13 cellular contexts compared by ENCODE assay signal in genomic region chr10:33137356-33138007, GRCh38.
DNase-seq lines count a peak whose midpoint lies in the region; ATAC-seq and TF ChIP-seq lines count a peak whose summit lies in the region.
"Had no signal": no experiment of that assay in that cellular context is flagged by ENCODE, and none has a peak within 500 bp of the region (broad histone marks: within the 10 kb centered on the region; RNA-seq: fewer than 3 reads in every experiment).

No MANE protein-coding gene starts in this region.

- no peaks in the 10 kb centered on the region for H3K36me3 ChIP-seq in IMR-90 (ENCODE audit: control insufficient read depth, insufficient read depth, low read length)
- H3K36me3 ChIP-seq: neutrophil, tibial nerve had no signal

- H3K9me3 ChIP-seq in IMR-90 (ENCODE audit: control insufficient read depth, insufficient read depth, low read length): no peaks in the 10 kb centered on the region
- H3K9me3 ChIP-seq: neutrophil, tibial nerve had no signal

- H3K27ac ChIP-seq in IMR-90 (ENCODE audit: insufficient read depth, low read length): peak overlapping the region; percentile 58
- H3K27ac ChIP-seq: neutrophil, tibial nerve had no signal

- POLR2A ChIA-PET in activated CD4-positive, alpha-beta T cell treated with anti-CD3 and anti-CD28 coated beads for 36 hours (lab: Charles Lee): interaction anchor here (0.5 to 1.0 kb wide), 3 partner anchors 17 to 841 kb away, joined by 3 to 6 read pairs (median 4); no protein-coding TSS in a partner anchor
- POLR2A ChIA-PET in IMR-90 (lab: Charles Lee; ENCODE audit: unreplicated experiment): no interaction called here

- dilution Hi-C loops in IMR-90 (cut with HindIII; ENCODE audit: low sequenced_read_pairs, unreplicated experiment): no loop called here

- peaks cover 14% of the 10 kb centered on the region for H3K9me1 ChIP-seq in IMR-90 (ENCODE audit: insufficient read depth, low read length)

- H3K27me3 Mint-ChIP-seq in activated CD4-positive, alpha-beta T cell treated with anti-CD3 and anti-CD28 coated beads for 36 hours: peaks cover 2% of the 10 kb centered on the region
- H3K27me3 Mint-ChIP-seq in activated naive CD8-positive, alpha-beta T cell: no peaks in the 10 kb centered on the region
- H3K27me3 Mint-ChIP-seq in natural killer cell treated with Interleukin-12 subunit alpha and Interleukin-12 subunit beta and Interleukin-15 and Interleukin-18, amount 100 ng/mL, for 72 hours: no peaks in the 10 kb centered on the region

- H4K8ac ChIP-seq in IMR-90 (ENCODE audit: low read depth in 2 of 2, low read length in 2 of 2): peak overlapping the region in 1 of 2 experiments; percentile 69; a peak in 2 of 4 replicates

- H3K4ac ChIP-seq in IMR-90 (ENCODE audit: low read depth, low read length): peak overlapping the region; percentile 70

- peak overlapping the region; percentile 68 for H2AK5ac ChIP-seq in IMR-90 (ENCODE audit: low read depth, low read length)

- no peaks in the 10 kb centered on the region for H3K9me3 Mint-ChIP-seq in activated CD4-positive, alpha-beta T cell treated with anti-CD3 and anti-CD28 coated beads for 36 hours (ENCODE audit: low read depth)
- no peaks in the 10 kb centered on the region for H3K9me3 Mint-ChIP-seq in activated naive CD8-positive, alpha-beta T cell (ENCODE audit: low read depth)
- H3K9me3 Mint-ChIP-seq in natural killer cell treated with Interleukin-12 subunit alpha and Interleukin-12 subunit beta and Interleukin-15 and Interleukin-18, amount 100 ng/mL, for 72 hours: no peaks in the 10 kb centered on the region

- no peak for DNase-seq in activated CD4-positive, alpha-beta T cell treated with anti-CD3 and anti-CD28 coated beads for 36 hours
- no peak for DNase-seq in activated CD4-positive, alpha-beta T cell treated with anti-CD3 and anti-CD28 coated beads for 4 hours
- DNase-seq in IMR-90 (no peak), germinal center (ENCODE audit: low spot score) (no peak), NOMO-1 (lab: John Stamatoyannopoulos, UW; ENCODE audit: unreplicated experiment in 2 of 2) (no peak)
- DNase-seq in natural killer cell treated with Interleukin-12 subunit alpha and Interleukin-12 subunit beta and Interleukin-15 and Interleukin-18, amount 100 ng/mL, for 72 hours (ENCODE audit: low spot score): no peak
- DNase-seq: hippocampal formation, NCI-H1436, NCI-H446 treated with DMSO at 0.1 percent for 48 hours had no signal

- H3K27me3 ChIP-seq in IMR-90 (ENCODE audit: control insufficient read depth, insufficient read depth, low read length): no peaks in the 10 kb centered on the region
- H3K27me3 ChIP-seq: neutrophil, tibial nerve had no signal

- intact Hi-C loops in activated CD4-positive, alpha-beta T cell treated with anti-CD3 and anti-CD28 coated beads for 36 hours (cut with DNase I, micrococcal nuclease): loop anchor here (2.0 to 10.0 kb wide), 9 partner anchors 115 to 1215 kb away; partner anchors contain the start of genes CCDC7 (in 2 of the 2) and ARHGAP12 (in 1 of the 2)
- intact Hi-C loops in IMR-90 (cut with micrococcal nuclease): no loop called here

- CTCF ChIA-PET in activated CD4-positive, alpha-beta T cell treated with anti-CD3 and anti-CD28 coated beads for 36 hours (lab: Charles Lee): interaction anchor here (0.8 to 1.9 kb wide), 5 partner anchors 16 to 129 kb away, joined by 3 to 5 read pairs (median 4); no protein-coding TSS in a partner anchor
- CTCF ChIA-PET in IMR-90 (lab: Yijun Ruan, JAX): no interaction called here

- no peak for TF ChIP-seq POLR2A in IMR-90 (IDR thresholded peaks at IDR 0.05; ENCODE audit: low read depth, low read length)

- H3K4me2 ChIP-seq in IMR-90 (ENCODE audit: low read depth, low read length): no peak overlapping the region

- TF ChIP-seq CTCF in IMR-90 (conservative IDR thresholded peaks at IDR 0.05; ENCODE audit: low read depth, low read length): no peak

- no peaks in the 10 kb centered on the region for H3K36me3 Mint-ChIP-seq in activated CD4-positive, alpha-beta T cell treated with anti-CD3 and anti-CD28 coated beads for 36 hours (ENCODE audit: low read depth)
- no peaks in the 10 kb centered on the region for H3K36me3 Mint-ChIP-seq in activated naive CD8-positive, alpha-beta T cell
- H3K36me3 Mint-ChIP-seq in natural killer cell treated with Interleukin-12 subunit alpha and Interleukin-12 subunit beta and Interleukin-15 and Interleukin-18, amount 100 ng/mL, for 72 hours: no peaks in the 10 kb centered on the region

- 89% methylated on average over 4 of the region's 12 CpGs; no CpG with 5 or more reads in 1 of the 2 experiments for WGBS in IMR-90 (ENCODE audit: extremely low coverage in 2 of 2, insufficient read length in 1 of 2), 2 experiments

- peak overlapping the region; percentile 60 for H2AK9ac ChIP-seq in IMR-90 (replicated peaks; ENCODE audit: low read depth, low read length, poor library complexity)

- TF ChIP-seq RAD21 in IMR-90 (IDR thresholded peaks at IDR 0.05; ENCODE audit: low read length): no peak

- peak overlapping the region; percentile 49 for H3K14ac ChIP-seq in IMR-90 (replicated peaks; ENCODE audit: low read depth, low read length)

- no peak overlapping the region for H3K23ac ChIP-seq in IMR-90 (ENCODE audit: low read depth, low read length)

- peaks cover 92% of the 10 kb centered on the region for H3K4me1 Mint-ChIP-seq in activated CD4-positive, alpha-beta T cell treated with anti-CD3 and anti-CD28 coated beads for 36 hours
- H3K4me1 Mint-ChIP-seq in activated naive CD8-positive, alpha-beta T cell (ENCODE audit: low read depth): peaks cover 89% of the 10 kb centered on the region
- H3K4me1 Mint-ChIP-seq in natural killer cell treated with Interleukin-12 subunit alpha and Interleukin-12 subunit beta and Interleukin-15 and Interleukin-18, amount 100 ng/mL, for 72 hours (ENCODE audit: low read depth in 2 of 2): peaks cover 42 to 49% of the 10 kb centered on the region in 2 donors

- H3K79me1 ChIP-seq in IMR-90 (ENCODE audit: low read depth in 1 of 2, low read length in 2 of 2): no peaks in the 10 kb centered on the region

- ATAC-seq in activated CD4-positive, alpha-beta T cell treated with anti-CD3 and anti-CD28 coated beads for 36 hours: no peak
- no peak for ATAC-seq in IMR-90 (ENCODE audit: low read depth)
- no peak for ATAC-seq in natural killer cell treated with Interleukin-12 subunit alpha and Interleukin-12 subunit beta and Interleukin-15 and Interleukin-18, amount 100 ng/mL, for 72 hours
- ATAC-seq in GM18498 (IDR thresholded peaks at IDR 0.05; ENCODE audit: unreplicated experiment): no peak

- peak overlapping the region; percentile 2 for H2AFZ ChIP-seq in IMR-90 (replicated peaks; ENCODE audit: low read length, poor library complexity)

- in situ Hi-C loops in IMR-90 (cut with MboI; ENCODE audit: low sequenced_read_pairs): no loop called here

- peak overlapping the region; percentile 41 for H4K91ac ChIP-seq in IMR-90 (ENCODE audit: insufficient read depth, low read depth, low read length)

- peak overlapping the region; percentile 70 for H2BK5ac ChIP-seq in IMR-90 (ENCODE audit: low read depth, low read length, poor library complexity, severe bottlenecking)

- H3K18ac ChIP-seq in IMR-90 (ENCODE audit: low read depth, low read length): peak overlapping the region; percentile 57

- H2BK120ac ChIP-seq in IMR-90 (ENCODE audit: low read depth, low read length): peak overlapping the region; percentile 73

- H4K5ac ChIP-seq in IMR-90 (ENCODE audit: low read depth, low read length): no peak overlapping the region; the same call in 1 of the 2 replicates

- no peak overlapping the region for H3K4me3 ChIP-seq in IMR-90 (ENCODE audit: insufficient read depth, low read depth, low read length)
- H3K4me3 ChIP-seq: tibial nerve had no signal

- peak overlapping the region; percentile 71 for H3K27ac Mint-ChIP-seq in activated CD4-positive, alpha-beta T cell treated with anti-CD3 and anti-CD28 coated beads for 36 hours
- H3K27ac Mint-ChIP-seq in activated naive CD8-positive, alpha-beta T cell: peak overlapping the region; percentile 94
- peak overlapping the region; percentile 23 to 24 for H3K27ac Mint-ChIP-seq in natural killer cell treated with Interleukin-12 subunit alpha and Interleukin-12 subunit beta and Interleukin-15 and Interleukin-18, amount 100 ng/mL, for 72 hours

- no TSS peak for BruUV-seq in IMR-90 (replicated peaks; lab: Mats Ljungman, UMichigan)

- no peak overlapping the region for H3K4me3 Mint-ChIP-seq in activated CD4-positive, alpha-beta T cell treated with anti-CD3 and anti-CD28 coated beads for 36 hours
- peak overlapping the region; percentile 68 for H3K4me3 Mint-ChIP-seq in activated naive CD8-positive, alpha-beta T cell
- no peak overlapping the region for H3K4me3 Mint-ChIP-seq in natural killer cell treated with Interleukin-12 subunit alpha and Interleukin-12 subunit beta and Interleukin-15 and Interleukin-18, amount 100 ng/mL, for 72 hours

- H3K4me1 ChIP-seq in IMR-90 (ENCODE audit: control insufficient read depth, insufficient read depth, low read length): peaks cover 24% of the 10 kb centered on the region
- H3K4me1 ChIP-seq: tibial nerve had no signal

- peak overlapping the region; percentile 78; the same call in 2 of the 3 replicates for H2BK15ac ChIP-seq in IMR-90 (ENCODE audit: low read depth, low read length)

- H2BK20ac ChIP-seq in IMR-90 (ENCODE audit: low read depth, low read length): peak overlapping the region; percentile 36; the same call in 1 of the 2 replicates

- H4K20me1 ChIP-seq in IMR-90 (ENCODE audit: insufficient read depth, low read length): no peaks in the 10 kb centered on the region

- H3K56ac ChIP-seq in IMR-90 (ENCODE audit: extremely low read depth, insufficient read depth, low read length): peak overlapping the region; percentile 13; the same call in 1 of the 2 replicates

- no peak overlapping the region for H3K9ac ChIP-seq in IMR-90 (ENCODE audit: low read depth, low read length)

TF ChIP-seq in IMR-90, 13 proteins besides CTCF, POLR2A, EP300 and RAD21 (continues in another document):
- no peak for TF ChIP-seq RFX5 (IDR thresholded peaks at IDR 0.05; ENCODE audit: low read depth, low read length)
- no peak for TF ChIP-seq CHD1 (IDR thresholded peaks at IDR 0.05; ENCODE audit: low read depth, low read length)
- no peak for TF ChIP-seq RCOR1 (IDR thresholded peaks at IDR 0.05; ENCODE audit: insufficient replicate concordance, low read length)
- TF ChIP-seq CEBPB (IDR thresholded peaks at IDR 0.05; ENCODE audit: low read depth, low read length): no peak
- TF ChIP-seq MAZ (IDR thresholded peaks at IDR 0.05; ENCODE audit: borderline replicate concordance, low read depth, low read length): no peak
- no peak for TF ChIP-seq SMC3 (IDR thresholded peaks at IDR 0.05; ENCODE audit: low read depth, low read length)
- no peak for TF ChIP-seq FOS (IDR thresholded peaks at IDR 0.05; ENCODE audit: low read depth, low read length)
- TF ChIP-seq MAFK (IDR thresholded peaks at IDR 0.05; ENCODE audit: low read depth, low read length): no peak
- TF ChIP-seq BHLHE40 (IDR thresholded peaks at IDR 0.05; ENCODE audit: low read depth, low read length): no peak
- no peak for TF ChIP-seq NFE2L2 (IDR thresholded peaks at IDR 0.05; ENCODE audit: low read depth, low read length)

Comparison
In these comparisons a context has a peak if more than half of its experiments do, and no peak if none do; other contexts are left out.
1. H3K27ac Mint-ChIP-seq: peak in every context shown above with its lines; median percentile 94 in activated naive CD8-positive, alpha-beta T cell; 71 in activated CD4-positive, alpha-beta T cell treated with anti-CD3 and anti-CD28 coated beads for 36 hours; 24 in natural killer cell treated with Interleukin-12 subunit alpha and Interleukin-12 subunit beta and Interleukin-15 and Interleukin-18, amount 100 ng/mL, for 72 hours.